8 cellular contexts compared by ENCODE assay signal in genomic region chr2:201151127-201152074, GRCh38. TPM values are rescaled to one million over a fixed set of nuclear protein-coding genes. Genes with fewer than 3 reads are reported as not detected.
DNase-seq lines count a peak whose midpoint lies in the region; ATAC-seq and TF ChIP-seq lines count a peak whose summit lies in the region.

No MANE protein-coding gene starts in this region.

- H3K4me1 ChIP-seq in KMS-11 (ENCODE audit: low read depth, poor library complexity, severe bottlenecking) (peaks cover 49% of the 10 kb centered on the region), adrenal gland (replicated peaks in 1 of 2) (peaks cover 23 to 66% of the 10 kb centered on the region in 2 donors), upper lobe of right lung (peaks cover 62% of the 10 kb centered on the region)

- peak overlapping the region; percentile 4; the same call in 1 of the 2 replicates for H3K4me2 ChIP-seq in KMS-11

- H3K9me3 ChIP-seq in adrenal gland (replicated peaks in 1 of 3) (no peaks in the 10 kb centered on the region), upper lobe of right lung (no peaks in the 10 kb centered on the region)

- no peak overlapping the region for H2AFZ ChIP-seq in KMS-11 (ENCODE audit: low read depth)

- H3K36me3 ChIP-seq in KMS-11 (ENCODE audit: insufficient read depth) (no peaks in the 10 kb centered on the region), adrenal gland (replicated peaks in 1 of 2) (peaks cover 0 to 57% of the 10 kb centered on the region in 2 donors), upper lobe of right lung (peaks cover 94% of the 10 kb centered on the region)

- ATAC-seq in GM21576 (IDR thresholded peaks at IDR 0.05; ENCODE audit: unreplicated experiment) (peak; percentile 87), upper lobe of right lung (peak; percentile 41)

- peak in 1 of 2 donors; percentile 48 for TF ChIP-seq POLR2A in adrenal gland (IDR thresholded peaks at IDR 0.05)

- no peak for TF ChIP-seq CTCF in KMS-11 (conservative IDR thresholded peaks at IDR 0.05; ENCODE audit: low read depth, low read length)
- no peak for TF ChIP-seq CTCF in adrenal gland (IDR thresholded peaks at IDR 0.05)
- no peak for TF ChIP-seq CTCF in upper lobe of right lung (IDR thresholded peaks at IDR 0.05)

- intact Hi-C loops in adrenal gland (cut with DNase I): loop anchor here in 1 of 2 donors (10.0 kb wide), 1 partner anchor 187 kb away; the partner anchor contains the start of gene ORC2
- intact Hi-C loops in upper lobe of right lung (cut with DNase I): no loop called here

- DNase-seq in EH (ENCODE audit: low read depth): peak; percentile 97
- peak in 6 of 7 donors; percentile 27 to 68 (median 60) for DNase-seq in adrenal gland
- peak; percentile 99 for DNase-seq in kidney tubule cell (ENCODE audit: low spot score)
- DNase-seq in upper lobe of right lung: no peak
- DNase-seq in DMS 273 treated with DMSO at 0.1 percent for 48 hours (lab: John Stamatoyannopoulos, UW): no peak
- DNase-seq in stimulated activated CD8-positive, alpha-beta memory T cell treated with anti-CD3 and anti-CD28 coated beads, Interleukin-4, amount 100 ng/mL, for 48 hours: no peak

- H3K27ac ChIP-seq in KMS-11 (no peak overlapping the region), adrenal gland (peak overlapping the region; percentile 17 to 92 (median 87)), upper lobe of right lung (peak overlapping the region; percentile 52)

- no peaks in the 10 kb centered on the region for H4K20me1 ChIP-seq in KMS-11 (ENCODE audit: insufficient read depth)

- no peaks in the 10 kb centered on the region for H3K79me2 ChIP-seq in KMS-11 (ENCODE audit: insufficient read depth, low read depth)

- WGBS in adrenal gland, 4 donors: 28 to 42% (median 34%) methylated on average over 9 of the region's 9 CpGs

- no peak overlapping the region for H3K4me3 ChIP-seq in KMS-11 (IDR thresholded peaks at IDR 0.05; ENCODE audit: insufficient read depth, low read depth, low read length)
- no peak overlapping the region for H3K4me3 ChIP-seq in adrenal gland
- H3K4me3 ChIP-seq in upper lobe of right lung: no peak overlapping the region

- H3K27me3 ChIP-seq in KMS-11 (ENCODE audit: insufficient read depth, low read depth) (no peaks in the 10 kb centered on the region), adrenal gland (no peaks in the 10 kb centered on the region), upper lobe of right lung (no peaks in the 10 kb centered on the region)

- H3K9ac ChIP-seq in KMS-11: no peak overlapping the region

RNA-seq across cellular contexts. Expression of gene CASP10, which starts 31.5 kb away (rescaled TPM):
- total RNA-seq in adrenal gland: 10 to 100 TPM in 1 of 8 donors, 1 to 10 TPM in 7; 3.3 to 12.8 (median 5.3) TPM
- polyA plus RNA-seq in adrenal gland: 1 to 10 TPM; 2.5 to 4.7 (median 2.5) TPM
- 31.6 TPM for total RNA-seq in upper lobe of right lung

RNA-seq across cellular contexts. Expression of gene CFLAR, which starts 35.4 kb away (rescaled TPM):
- total RNA-seq in adrenal gland (100 to 1,000 TPM in 5 of 8 donors, 10 to 100 TPM in 3; 62.8 to 267 (median 123) TPM), upper lobe of right lung (316 TPM)
- 10 to 100 TPM; 47.1 to 90.7 (median 53.6) TPM for polyA plus RNA-seq in adrenal gland

Comparison
In these comparisons a context has a peak if more than half of its experiments do, and no peak if none do; other contexts are left out.
1. DNase-seq: peak in EH (single experiment), adrenal gland (6 of 7) and kidney tubule cell (single experiment); none in upper lobe of right lung (single experiment), DMS 273 treated with DMSO at 0.1 percent for 48 hours (single experiment) and stimulated activated CD8-positive, alpha-beta memory T cell treated with anti-CD3 and anti-CD28 coated beads, Interleukin-4, amount 100 ng/mL, for 48 hours (single experiment).